Comparison of ENCODE assay signal across 1 cellular context in the genomic region with DNA sequence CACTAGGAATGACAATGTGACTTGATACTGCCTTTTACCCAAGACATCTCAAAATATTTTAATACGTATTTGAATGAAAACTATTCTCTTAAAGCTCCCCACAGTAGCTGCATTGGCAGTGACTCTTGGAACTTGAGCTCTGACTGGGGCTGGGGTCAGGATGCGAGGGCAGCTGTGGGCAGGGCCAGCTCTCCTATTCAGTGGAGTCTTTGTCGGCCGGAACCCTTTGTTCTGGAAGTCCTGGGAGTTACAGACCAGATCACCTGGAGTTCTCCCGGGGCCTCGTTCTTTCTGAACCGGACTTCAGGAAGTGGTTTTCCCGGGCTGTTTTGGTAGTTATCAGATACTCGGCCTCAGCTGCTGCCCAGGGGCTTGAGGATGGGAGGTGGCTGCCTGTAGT.
A peak's percentile ranks its signal among the peaks of the same experiment; 100 is the strongest.
TF ChIP-seq lines count a peak whose summit lies in the region.

No MANE protein-coding gene starts in this region.

TF ChIP-seq in HepG2, 621 proteins besides CTCF, POLR2A, EP300 and RAD21 (continued from another document and continues in another):
- TF ChIP-seq, protein P1, sequence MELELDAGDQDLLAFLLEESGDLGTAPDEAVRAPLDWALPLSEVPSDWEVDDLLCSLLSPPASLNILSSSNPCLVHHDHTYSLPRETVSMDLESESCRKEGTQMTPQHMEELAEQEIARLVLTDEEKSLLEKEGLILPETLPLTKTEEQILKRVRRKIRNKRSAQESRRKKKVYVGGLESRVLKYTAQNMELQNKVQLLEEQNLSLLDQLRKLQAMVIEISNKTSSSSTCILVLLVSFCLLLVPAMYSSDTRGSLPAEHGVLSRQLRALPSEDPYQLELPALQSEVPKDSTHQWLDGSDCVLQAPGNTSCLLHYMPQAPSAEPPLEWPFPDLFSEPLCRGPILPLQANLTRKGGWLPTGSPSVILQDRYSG (CRISPR knock-in tag; IDR thresholded peaks at IDR 0.05): no peak
- TF ChIP-seq, protein P2, sequence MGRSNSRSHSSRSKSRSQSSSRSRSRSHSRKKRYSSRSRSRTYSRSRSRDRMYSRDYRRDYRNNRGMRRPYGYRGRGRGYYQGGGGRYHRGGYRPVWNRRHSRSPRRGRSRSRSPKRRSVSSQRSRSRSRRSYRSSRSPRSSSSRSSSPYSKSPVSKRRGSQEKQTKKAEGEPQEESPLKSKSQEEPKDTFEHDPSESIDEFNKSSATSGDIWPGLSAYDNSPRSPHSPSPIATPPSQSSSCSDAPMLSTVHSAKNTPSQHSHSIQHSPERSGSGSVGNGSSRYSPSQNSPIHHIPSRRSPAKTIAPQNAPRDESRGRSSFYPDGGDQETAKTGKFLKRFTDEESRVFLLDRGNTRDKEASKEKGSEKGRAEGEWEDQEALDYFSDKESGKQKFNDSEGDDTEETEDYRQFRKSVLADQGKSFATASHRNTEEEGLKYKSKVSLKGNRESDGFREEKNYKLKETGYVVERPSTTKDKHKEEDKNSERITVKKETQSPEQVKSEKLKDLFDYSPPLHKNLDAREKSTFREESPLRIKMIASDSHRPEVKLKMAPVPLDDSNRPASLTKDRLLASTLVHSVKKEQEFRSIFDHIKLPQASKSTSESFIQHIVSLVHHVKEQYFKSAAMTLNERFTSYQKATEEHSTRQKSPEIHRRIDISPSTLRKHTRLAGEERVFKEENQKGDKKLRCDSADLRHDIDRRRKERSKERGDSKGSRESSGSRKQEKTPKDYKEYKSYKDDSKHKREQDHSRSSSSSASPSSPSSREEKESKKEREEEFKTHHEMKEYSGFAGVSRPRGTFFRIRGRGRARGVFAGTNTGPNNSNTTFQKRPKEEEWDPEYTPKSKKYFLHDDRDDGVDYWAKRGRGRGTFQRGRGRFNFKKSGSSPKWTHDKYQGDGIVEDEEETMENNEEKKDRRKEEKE (IDR thresholded peaks at IDR 0.05): no peak
- peak; percentile 77 for TF ChIP-seq SAP130 (CRISPR knock-in tag; IDR thresholded peaks at IDR 0.05; ENCODE audit: low read depth)
- TF ChIP-seq MTF1 (CRISPR knock-in tag; IDR thresholded peaks at IDR 0.05): no peak
- TF ChIP-seq ZNF274 (CRISPR knock-in tag; IDR thresholded peaks at IDR 0.05): no peak
- TF ChIP-seq ZNF670 (CRISPR knock-in tag; IDR thresholded peaks at IDR 0.05; ENCODE audit: borderline replicate concordance): no peak
- TF ChIP-seq, protein P3, sequence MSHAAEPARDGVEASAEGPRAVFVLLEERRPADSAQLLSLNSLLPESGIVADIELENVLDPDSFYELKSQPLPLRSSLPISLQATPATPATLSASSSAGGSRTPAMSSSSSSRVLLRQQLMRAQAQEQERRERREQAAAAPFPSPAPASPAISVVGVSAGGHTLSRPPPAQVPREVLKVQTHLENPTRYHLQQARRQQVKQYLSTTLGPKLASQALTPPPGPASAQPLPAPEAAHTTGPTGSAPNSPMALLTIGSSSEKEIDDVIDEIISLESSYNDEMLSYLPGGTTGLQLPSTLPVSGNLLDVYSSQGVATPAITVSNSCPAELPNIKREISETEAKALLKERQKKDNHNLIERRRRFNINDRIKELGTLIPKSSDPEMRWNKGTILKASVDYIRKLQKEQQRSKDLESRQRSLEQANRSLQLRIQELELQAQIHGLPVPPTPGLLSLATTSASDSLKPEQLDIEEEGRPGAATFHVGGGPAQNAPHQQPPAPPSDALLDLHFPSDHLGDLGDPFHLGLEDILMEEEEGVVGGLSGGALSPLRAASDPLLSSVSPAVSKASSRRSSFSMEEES (CRISPR knock-in tag; IDR thresholded peaks at IDR 0.05): no peak
- TF ChIP-seq ZNF615 (CRISPR knock-in tag; IDR thresholded peaks at IDR 0.05; ENCODE audit: borderline replicate concordance): no peak
- no peak for TF ChIP-seq YY1 (IDR thresholded peaks at IDR 0.05; ENCODE audit: insufficient read depth, insufficient replicate concordance, low read depth, low read length)
- no peak for TF ChIP-seq ZSCAN29 (CRISPR knock-in tag; conservative IDR thresholded peaks at IDR 0.05)
- 0 out of 2 replicates have a peak, but pooled peaks have one; percentile 32 for TF ChIP-seq ZNF710 (CRISPR knock-in tag; IDR thresholded peaks at IDR 0.05; ENCODE audit: borderline replicate concordance)
- TF ChIP-seq ARNT2 (CRISPR knock-in tag; IDR thresholded peaks at IDR 0.05; ENCODE audit: low read depth): no peak
- TF ChIP-seq PHF8 (CRISPR knock-in tag; IDR thresholded peaks at IDR 0.05): no peak
- no peak for TF ChIP-seq NCOA2 (CRISPR knock-in tag; IDR thresholded peaks at IDR 0.05)
- no peak for TF ChIP-seq SRSF9 (IDR thresholded peaks at IDR 0.05; ENCODE audit: borderline replicate concordance, insufficient read depth, low read depth, low read length, poor library complexity, severe bottlenecking)
- TF ChIP-seq SALL2 (CRISPR knock-in tag; IDR thresholded peaks at IDR 0.05): no peak
- peak; percentile 23 for TF ChIP-seq ZEB1 (IDR thresholded peaks at IDR 0.05; ENCODE audit: insufficient replicate concordance, low read depth)
- TF ChIP-seq SP4 (CRISPR knock-in tag; IDR thresholded peaks at IDR 0.05): no peak
- TF ChIP-seq NAIF1 (CRISPR knock-in tag; IDR thresholded peaks at IDR 0.05; ENCODE audit: borderline replicate concordance): no peak; the same call in 1 of the 2 replicates
- no peak for TF ChIP-seq REXO4 (CRISPR knock-in tag; IDR thresholded peaks at IDR 0.05; ENCODE audit: borderline replicate concordance)
- no peak for TF ChIP-seq ZMAT5 (CRISPR knock-in tag; IDR thresholded peaks at IDR 0.05; ENCODE audit: borderline replicate concordance, low read depth)
- no peak for TF ChIP-seq HNRNPLL (IDR thresholded peaks at IDR 0.05; ENCODE audit: low read depth, low read length, poor library complexity, severe bottlenecking)
- peak; percentile 57 for TF ChIP-seq ELF1 (CRISPR knock-in tag; IDR thresholded peaks at IDR 0.05)
- no peak for TF ChIP-seq ZNF720 (CRISPR knock-in tag; IDR thresholded peaks at IDR 0.05)
- no peak for TF ChIP-seq ZBTB7A (CRISPR knock-in tag; IDR thresholded peaks at IDR 0.05)
- no peak for TF ChIP-seq SMAD9 (CRISPR knock-in tag; IDR thresholded peaks at IDR 0.05)
- TF ChIP-seq NR2F2 (IDR thresholded peaks at IDR 0.05; ENCODE audit: borderline replicate concordance, low read depth): peak; percentile 55; the same call in 1 of the 2 replicates
- no peak for TF ChIP-seq ZBED4 (CRISPR knock-in tag; IDR thresholded peaks at IDR 0.05; ENCODE audit: borderline replicate concordance)
- TF ChIP-seq ZNF800 (CRISPR knock-in tag; IDR thresholded peaks at IDR 0.05): peak; percentile 63; the same call in 1 of the 2 replicates
- TF ChIP-seq NR2F6 (IDR thresholded peaks at IDR 0.05): peak; percentile 94
- TF ChIP-seq NR2F6 (CRISPR knock-in tag; IDR thresholded peaks at IDR 0.05): peak; percentile 92
- no peak for TF ChIP-seq ZNF556 (CRISPR knock-in tag; IDR thresholded peaks at IDR 0.05; ENCODE audit: borderline replicate concordance)
- TF ChIP-seq SIX4 (CRISPR knock-in tag; IDR thresholded peaks at IDR 0.05): peak; percentile 85
- peak; percentile 89 for TF ChIP-seq SP5 (CRISPR knock-in tag; IDR thresholded peaks at IDR 0.05; ENCODE audit: borderline replicate concordance, low read depth)
- TF ChIP-seq FOXA1 (IDR thresholded peaks at IDR 0.05): no peak
- TF ChIP-seq FOXA1 (CRISPR knock-in tag; IDR thresholded peaks at IDR 0.05): no peak
- peak; percentile 72 for TF ChIP-seq GFI1 (CRISPR knock-in tag; IDR thresholded peaks at IDR 0.05; ENCODE audit: borderline replicate concordance)
- no peak for TF ChIP-seq BRD4 (CRISPR knock-in tag; IDR thresholded peaks at IDR 0.05)
- no peak for TF ChIP-seq MTA1 (CRISPR knock-in tag; IDR thresholded peaks at IDR 0.05; ENCODE audit: borderline replicate concordance)
- no peak for TF ChIP-seq ZNF577 (CRISPR knock-in tag; IDR thresholded peaks at IDR 0.05; ENCODE audit: borderline replicate concordance, low read depth)
- peak; percentile 62; the same call in 1 of the 2 replicates for TF ChIP-seq ZNF501 (CRISPR knock-in tag; IDR thresholded peaks at IDR 0.05)
- TF ChIP-seq ZMAT3 (CRISPR knock-in tag; conservative IDR thresholded peaks at IDR 0.05): no peak
- 0 out of 2 replicates have a peak, but pooled peaks have one; percentile 19 for TF ChIP-seq ZNF75D (CRISPR knock-in tag; IDR thresholded peaks at IDR 0.05; ENCODE audit: borderline replicate concordance)
- no peak for TF ChIP-seq XBP1 (CRISPR knock-in tag; IDR thresholded peaks at IDR 0.05)
- TF ChIP-seq ZNF660 (CRISPR knock-in tag; IDR thresholded peaks at IDR 0.05; ENCODE audit: borderline replicate concordance, low read depth): no peak
- TF ChIP-seq THAP11 (CRISPR knock-in tag; IDR thresholded peaks at IDR 0.05): no peak
- TF ChIP-seq ZNF546 (CRISPR knock-in tag; conservative IDR thresholded peaks at IDR 0.05): no peak
- no peak for TF ChIP-seq STAT5B (CRISPR knock-in tag; IDR thresholded peaks at IDR 0.05)
- no peak for TF ChIP-seq ZNF552 (CRISPR knock-in tag; IDR thresholded peaks at IDR 0.05; ENCODE audit: borderline replicate concordance)
- TF ChIP-seq SIX1 (CRISPR knock-in tag; IDR thresholded peaks at IDR 0.05; ENCODE audit: borderline replicate concordance): no peak; the same call in 1 of the 2 replicates
- TF ChIP-seq GATAD2A (CRISPR knock-in tag; IDR thresholded peaks at IDR 0.05): peak; percentile 46
- no peak for TF ChIP-seq ZKSCAN8 (CRISPR knock-in tag; IDR thresholded peaks at IDR 0.05; ENCODE audit: borderline replicate concordance)
